Comparison of ENCODE assay signal across 8 cellular contexts in the genomic region with DNA sequence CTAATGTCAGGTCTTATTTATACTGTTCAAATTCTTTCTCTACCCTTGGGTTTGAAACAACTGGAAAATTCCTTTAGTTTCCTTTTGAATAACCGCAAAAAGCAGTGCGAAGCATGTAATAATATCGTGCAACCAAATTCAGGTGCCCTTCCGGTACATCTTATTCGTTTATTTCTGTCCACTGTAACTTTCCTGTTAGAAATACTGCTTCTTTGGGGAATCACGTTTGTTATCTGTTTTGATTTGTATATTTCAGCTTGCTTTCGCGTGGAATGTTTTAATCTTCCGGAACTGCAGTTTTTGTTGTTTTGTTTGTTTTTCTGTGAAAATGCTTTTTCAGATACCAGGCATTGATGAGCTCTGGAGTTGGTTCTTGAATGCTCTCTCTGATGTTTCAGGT. TPM values are rescaled to one million over a fixed set of nuclear protein-coding genes. Genes with fewer than 3 reads are reported as not detected.
DNase-seq lines count a peak whose midpoint lies in the region; ATAC-seq and TF ChIP-seq lines count a peak whose summit lies in the region.

No MANE protein-coding gene starts in this region.

- H3K27me3 Mint-ChIP-seq in progenitor cell of endocrine pancreas: no peaks in the 10 kb centered on the region

- H3K27ac ChIP-seq in PC-9: peak overlapping the region; percentile 75; the same call in 1 of the 2 replicates

- ATAC-seq in HG03520 (IDR thresholded peaks at IDR 0.05; ENCODE audit: unreplicated experiment) (no peak), GM21367 (IDR thresholded peaks at IDR 0.05; ENCODE audit: unreplicated experiment) (no peak)

- peaks cover 17% of the 10 kb centered on the region for H4K20me1 ChIP-seq in PC-9 (ENCODE audit: insufficient read depth)

- H3K9me2 ChIP-seq in PC-9 (ENCODE audit: insufficient read depth): no peaks in the 10 kb centered on the region

- peaks cover 20% of the 10 kb centered on the region for H3K4me1 ChIP-seq in PC-9 (replicated peaks; ENCODE audit: insufficient read depth)

- H2AFZ ChIP-seq in PC-9: peak overlapping the region; percentile 100

- H3K36me3 ChIP-seq in PC-9 (ENCODE audit: low read depth): no peaks in the 10 kb centered on the region

- H3K79me2 ChIP-seq in PC-9 (ENCODE audit: low read depth): peaks cover 45% of the 10 kb centered on the region

- H3K4me3 Mint-ChIP-seq in progenitor cell of endocrine pancreas (ENCODE audit: low read depth): peak overlapping the region; percentile 90

- intact Hi-C loops in PC-9 (cut with micrococcal nuclease; ENCODE audit: unreplicated experiment): no loop called here

- peaks cover 18% of the 10 kb centered on the region for H3F3A ChIP-seq in PC-9 (ENCODE audit: insufficient read depth, low read depth)

- peak overlapping the region; percentile 97 for H3K27ac Mint-ChIP-seq in progenitor cell of endocrine pancreas

- H3K4me2 ChIP-seq in PC-9: peak overlapping the region; percentile 97

- POLR2A ChIA-PET in PC-9 (lab: Charles Lee; ENCODE audit: unreplicated experiment): interaction anchor here (0.6 to 0.8 kb wide), 3 partner anchors 26 to 130 kb away, joined by 3 to 8 read pairs (median 3); no protein-coding TSS in a partner anchor

- no peak for TF ChIP-seq CTCF in GM12865 (IDR thresholded peaks at IDR 0.05; ENCODE audit: insufficient read depth, low read depth, low read length, missing control alignments)
- TF ChIP-seq CTCF in PC-9 (conservative IDR thresholded peaks at IDR 0.05): no peak
- TF ChIP-seq CTCF in epithelial cell of esophagus (IDR thresholded peaks at IDR 0.05; ENCODE audit: insufficient read depth, low read depth, low read length, missing control alignments): no peak
- TF ChIP-seq CTCF in progenitor cell of endocrine pancreas (IDR thresholded peaks at IDR 0.05; ENCODE audit: unreplicated experiment): no peak

- H3K4me3 ChIP-seq in GM12865 (ENCODE audit: low read depth, low read length): peak overlapping the region; percentile 95
- peak overlapping the region; percentile 98 for H3K4me3 ChIP-seq in PC-9
- peak overlapping the region; percentile 72 for H3K4me3 ChIP-seq in epithelial cell of esophagus (ENCODE audit: low read length)

- peaks cover 6% of the 10 kb centered on the region for H3K9me3 Mint-ChIP-seq in progenitor cell of endocrine pancreas (ENCODE audit: low read depth)

- no TSS peak for BruUV-seq in PC-9 (replicated peaks; lab: Mats Ljungman, UMichigan)

- H3K36me3 Mint-ChIP-seq in progenitor cell of endocrine pancreas (ENCODE audit: insufficient read depth): peaks cover 3% of the 10 kb centered on the region

- CTCF ChIA-PET in PC-9 (lab: Charles Lee): no interaction called here

- peaks cover 8% of the 10 kb centered on the region for H3K4me1 Mint-ChIP-seq in progenitor cell of endocrine pancreas (ENCODE audit: low read depth)

- DNase-seq in GM12865 (ENCODE audit: low read depth) (no peak), PC-9 (no peak), epithelial cell of esophagus (ENCODE audit: low read depth) (no peak), progenitor cell of endocrine pancreas (ENCODE audit: low spot score, unreplicated experiment) (no peak), NCI-H1048 (lab: John Stamatoyannopoulos, UW) (no peak), NCI-H774 (lab: John Stamatoyannopoulos, UW) (no peak)

- H3K27me3 ChIP-seq in PC-9 (ENCODE audit: insufficient read depth, low read depth): no peaks in the 10 kb centered on the region

- H3K9me3 ChIP-seq in PC-9 (ENCODE audit: insufficient read depth, low read depth): no peaks in the 10 kb centered on the region

RNA-seq across cellular contexts. Expression of a gene that starts 1.2 kb away (rescaled TPM):
- total RNA-seq in PC-9 (2021) (32.8 and 51.3 TPM in 2 replicates), progenitor cell of endocrine pancreas (58.1 and 58.7 TPM in 2 replicates)
